12 cellular contexts compared by ENCODE assay signal in genomic region chr11:82676483-82677094, GRCh38. TPM values are rescaled to one million over a fixed set of nuclear protein-coding genes. Genes with fewer than 3 reads are reported as not detected.
DNase-seq lines count a peak whose midpoint lies in the region; ATAC-seq and TF ChIP-seq lines count a peak whose summit lies in the region.
"Had no signal": no experiment of that assay in that cellular context is flagged by ENCODE, and none has a peak within 500 bp of the region (broad histone marks: within the 10 kb centered on the region; RNA-seq: fewer than 3 reads in every experiment).

No MANE protein-coding gene starts in this region.

- no peaks in the 10 kb centered on the region for H3K9me3 Mint-ChIP-seq in type B pancreatic cell

- H3K27me3 Mint-ChIP-seq in type B pancreatic cell = no peaks in the 10 kb centered on the region

- H3K4me3 ChIP-seq in cardiac muscle cell = no peak overlapping the region
- no peak overlapping the region for H3K4me3 ChIP-seq in MM.1S (ENCODE audit: low read length)
- no peak overlapping the region for H3K4me3 ChIP-seq in dorsolateral prefrontal cortex
- H3K4me3 ChIP-seq in uterus = no peak overlapping the region

- H3K36me3 Mint-ChIP-seq in type B pancreatic cell = no peaks in the 10 kb centered on the region
- H3K36me3 Mint-ChIP-seq: naive B cell had no signal

- H3K36me3 ChIP-seq in cardiac muscle cell (no peaks in the 10 kb centered on the region), MM.1S (replicated peaks; ENCODE audit: insufficient read depth, low read length) (no peaks in the 10 kb centered on the region), uterus (no peaks in the 10 kb centered on the region)

- no peaks in the 10 kb centered on the region for H3K27me3 ChIP-seq in cardiac muscle cell
- no peaks in the 10 kb centered on the region for H3K27me3 ChIP-seq in MM.1S (replicated peaks; ENCODE audit: insufficient read depth, low read length)
- no peaks in the 10 kb centered on the region for H3K27me3 ChIP-seq in dorsolateral prefrontal cortex
- H3K27me3 ChIP-seq in uterus = no peaks in the 10 kb centered on the region

- no peak overlapping the region for H3K4me3 Mint-ChIP-seq in type B pancreatic cell
- H3K4me3 Mint-ChIP-seq: naive B cell; T-helper 2 cell treated with Interferon-gamma antibody and Interleukin-4, amounts not matched to agents 5 μg/mL and 100 μg/mL, for 36 hours had no signal

- TF ChIP-seq POLR2A in uterus (IDR thresholded peaks at IDR 0.05) = no peak

- no peak overlapping the region for H3K9ac ChIP-seq in MM.1S (ENCODE audit: low read length)

- no peaks in the 10 kb centered on the region for H4K20me1 ChIP-seq in MM.1S (ENCODE audit: insufficient read depth, low read length)

- H3K4me1 ChIP-seq in cardiac muscle cell (ENCODE audit: low read depth) (no peaks in the 10 kb centered on the region), MM.1S (ENCODE audit: low read length) (peaks cover 8% of the 10 kb centered on the region; the same call in 1 of the 2 replicates), uterus (no peaks in the 10 kb centered on the region)

- no peak overlapping the region for H2AFZ ChIP-seq in MM.1S (ENCODE audit: low read length)

- H3K9me3 ChIP-seq in cardiac muscle cell (ENCODE audit: low read depth) (no peaks in the 10 kb centered on the region), MM.1S (replicated peaks; ENCODE audit: insufficient read depth, low read length) (no peaks in the 10 kb centered on the region), uterus (no peaks in the 10 kb centered on the region)

- no peaks in the 10 kb centered on the region for H3F3A ChIP-seq in MM.1S (ENCODE audit: insufficient read depth, low read length)

- ATAC-seq in left ventricle myocardium superior = no peak
- ATAC-seq in HG02571 (IDR thresholded peaks at IDR 0.05; ENCODE audit: unreplicated experiment) = no peak

- H3K27ac ChIP-seq in cardiac muscle cell = no peak overlapping the region
- no peak overlapping the region for H3K27ac ChIP-seq in MM.1S (ENCODE audit: low read length)
- H3K27ac ChIP-seq in dorsolateral prefrontal cortex = no peak overlapping the region
- H3K27ac ChIP-seq in uterus = no peak overlapping the region

- DNase-seq in cardiac muscle cell (ENCODE audit: low read depth in 1 of 2, low spot score in 1 of 2) (no peak), left ventricle myocardium superior (no peak), MM.1S (no peak), dorsolateral prefrontal cortex (no peak), type B pancreatic cell (ENCODE audit: extremely low spot score, unreplicated experiment) (no peak), uterus (no peak)
- DNase-seq in activated T-cell treated with anti-CD3 and anti-CD28 coated beads, Interleukin-2, amount 50 U/mL, for 48 hours = no peak
- DNase-seq: C1 segment of cervical spinal cord, naive B cell had no signal

- no peaks in the 10 kb centered on the region for H3K9me2 ChIP-seq in MM.1S (replicated peaks; ENCODE audit: insufficient read depth, low read length)

- no peaks in the 10 kb centered on the region for H3K4me1 Mint-ChIP-seq in type B pancreatic cell (ENCODE audit: unreplicated experiment)
- H3K4me1 Mint-ChIP-seq: naive B cell had no signal

- H3K4me2 ChIP-seq in MM.1S (ENCODE audit: low read depth, low read length) = no peak overlapping the region

- no peak overlapping the region for H3K27ac Mint-ChIP-seq in type B pancreatic cell
- H3K27ac Mint-ChIP-seq: naive B cell; T-helper 2 cell treated with Interferon-gamma antibody and Interleukin-4, amounts not matched to agents 5 μg/mL and 100 μg/mL, for 36 hours had no signal

- intact Hi-C loops in left ventricle myocardium superior (cut with micrococcal nuclease) = no loop called here
- intact Hi-C loops in dorsolateral prefrontal cortex (cut with DNase I) = no loop called here
- intact Hi-C loops in uterus (cut with DNase I; ENCODE audit: low total_unique reads) = no loop called here

- no peaks in the 10 kb centered on the region for H3K79me2 ChIP-seq in MM.1S (ENCODE audit: low read length)

- TF ChIP-seq CTCF in cardiac muscle cell (IDR thresholded peaks at IDR 0.05; ENCODE audit: low read depth, low read length) (peak; percentile 38), MM.1S (IDR thresholded peaks at IDR 0.05; ENCODE audit: low read length) (peak; percentile 48), dorsolateral prefrontal cortex (IDR thresholded peaks at IDR 0.05 in 54 of 56, conservative IDR thresholded peaks at IDR 0.05 in 2 of 56; ENCODE audit: low read depth in 1 of 56, partially characterized antibody in 56 of 56) (peak in 45 of 56 donors; percentile 12 to 53 (median 34)), type B pancreatic cell (conservative IDR thresholded peaks at IDR 0.05) (peak; percentile 64), uterus (IDR thresholded peaks at IDR 0.05) (no peak)

RNA-seq across cellular contexts. Expression of gene FAM181B, which starts 57.1 kb away (rescaled TPM):
- total RNA-seq in cardiac muscle cell (0.60 and 0.99 TPM in 2 replicates), left ventricle myocardium superior (0.07 TPM), dorsolateral prefrontal cortex (10 to 100 TPM; 11.4 to 62.1 (median 20.1) TPM), type B pancreatic cell (ENCODE audit: low replicate concordance) (0.93 and 3.1 TPM in 2 replicates), uterus (1 to 10 TPM in 1 of 4 donors, under 1 TPM in 2, not detected in 1; 0.26 to 5.7 (median 0.91) TPM)
- 1.0 and 1.4 TPM in 2 replicates for polyA plus RNA-seq in cardiac muscle cell
- polyA plus RNA-seq: fibroblast of lung had no signal

Comparison
In these comparisons a context has a peak if more than half of its experiments do, and no peak if none do; other contexts are left out.
1. CTCF ChIP-seq: peak in cardiac muscle cell (single experiment), MM.1S (single experiment), dorsolateral prefrontal cortex (45 of 56) and type B pancreatic cell (single experiment); none in uterus (0 of 4).